ENCODE assay signal across 1 cellular context in the genomic region with DNA sequence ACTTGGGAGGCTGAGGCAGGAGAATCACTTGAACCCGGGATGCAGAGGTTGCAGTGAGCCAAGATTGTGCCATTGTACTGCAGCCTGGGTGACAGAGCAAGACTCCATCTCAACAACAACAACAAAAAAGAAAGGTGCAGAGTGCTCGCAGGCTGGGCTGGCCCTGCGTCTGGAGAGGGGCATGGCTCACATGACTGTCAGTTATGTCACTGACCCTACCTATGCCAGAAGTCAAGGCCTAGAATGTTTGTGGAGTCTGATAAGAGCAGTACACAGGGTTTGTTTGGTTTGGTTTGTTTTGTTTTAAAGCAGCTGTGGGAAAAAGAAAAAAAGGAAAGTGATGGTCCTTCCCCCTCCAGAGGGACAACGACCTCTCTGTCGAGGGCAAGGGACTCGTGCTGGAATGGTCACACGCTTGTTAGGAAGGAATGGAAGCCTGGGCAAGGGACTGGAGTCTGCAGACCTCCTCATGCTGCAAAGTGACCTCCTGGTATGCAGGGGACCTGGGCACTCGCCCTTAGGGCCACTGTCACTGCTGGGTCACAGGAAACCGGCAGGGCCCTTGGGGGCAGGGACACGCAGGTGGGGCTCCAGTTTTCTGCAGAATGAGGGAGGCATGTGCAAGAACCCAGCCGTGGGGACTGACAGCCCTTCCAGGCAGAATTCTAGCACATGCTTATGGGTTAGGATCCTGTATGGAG.
A peak's percentile ranks its signal among the peaks of the same experiment; 100 is the strongest.
TF ChIP-seq lines count a peak whose summit lies in the region.

No MANE protein-coding gene starts in this region.

TF ChIP-seq in HepG2, 621 proteins besides CTCF, POLR2A, EP300 and RAD21 (continued from another document and continues in another):
- TF ChIP-seq ZNF839 (CRISPR knock-in tag; IDR thresholded peaks at IDR 0.05; ENCODE audit: borderline replicate concordance): no peak
- TF ChIP-seq, protein P1, sequence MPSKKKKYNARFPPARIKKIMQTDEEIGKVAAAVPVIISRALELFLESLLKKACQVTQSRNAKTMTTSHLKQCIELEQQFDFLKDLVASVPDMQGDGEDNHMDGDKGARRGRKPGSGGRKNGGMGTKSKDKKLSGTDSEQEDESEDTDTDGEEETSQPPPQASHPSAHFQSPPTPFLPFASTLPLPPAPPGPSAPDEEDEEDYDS (CRISPR knock-in tag; IDR thresholded peaks at IDR 0.05): peak; percentile 58; the same call in 1 of the 2 replicates
- TF ChIP-seq MAF1 (CRISPR knock-in tag; IDR thresholded peaks at IDR 0.05; ENCODE audit: borderline replicate concordance): no peak
- TF ChIP-seq RXRA (CRISPR knock-in tag; IDR thresholded peaks at IDR 0.05): peak; percentile 100
- TF ChIP-seq STAG1 (CRISPR knock-in tag; IDR thresholded peaks at IDR 0.05): no peak; the same call in none of the 2 replicates
- peak; percentile 97; the same call in 1 of the 2 replicates for TF ChIP-seq MEIS1 (CRISPR knock-in tag; IDR thresholded peaks at IDR 0.05; ENCODE audit: borderline replicate concordance)
- peak; percentile 78; the same call in 1 of the 2 replicates for TF ChIP-seq ZNF329 (CRISPR knock-in tag; IDR thresholded peaks at IDR 0.05; ENCODE audit: low read depth)
- TF ChIP-seq ZNF235 (CRISPR knock-in tag; IDR thresholded peaks at IDR 0.05; ENCODE audit: borderline replicate concordance): no peak
- TF ChIP-seq FOXO1 (CRISPR knock-in tag; IDR thresholded peaks at IDR 0.05): peak; percentile 100
- TF ChIP-seq ZEB1 (IDR thresholded peaks at IDR 0.05; ENCODE audit: insufficient replicate concordance, low read depth): peak; percentile 93
- TF ChIP-seq TMF1 (CRISPR knock-in tag; IDR thresholded peaks at IDR 0.05; ENCODE audit: low read depth): peak; percentile 83; the same call in 1 of the 2 replicates
- TF ChIP-seq KLF11 (CRISPR knock-in tag; IDR thresholded peaks at IDR 0.05): peak; percentile 70; the same call in 1 of the 2 replicates
- peak; percentile 96 for TF ChIP-seq ZBTB26 (CRISPR knock-in tag; IDR thresholded peaks at IDR 0.05; ENCODE audit: borderline replicate concordance)
- TF ChIP-seq ZMYM2 (CRISPR knock-in tag; IDR thresholded peaks at IDR 0.05): peak; percentile 94
- no peak for TF ChIP-seq ZNF251 (CRISPR knock-in tag; IDR thresholded peaks at IDR 0.05)
- TF ChIP-seq, protein P2, sequence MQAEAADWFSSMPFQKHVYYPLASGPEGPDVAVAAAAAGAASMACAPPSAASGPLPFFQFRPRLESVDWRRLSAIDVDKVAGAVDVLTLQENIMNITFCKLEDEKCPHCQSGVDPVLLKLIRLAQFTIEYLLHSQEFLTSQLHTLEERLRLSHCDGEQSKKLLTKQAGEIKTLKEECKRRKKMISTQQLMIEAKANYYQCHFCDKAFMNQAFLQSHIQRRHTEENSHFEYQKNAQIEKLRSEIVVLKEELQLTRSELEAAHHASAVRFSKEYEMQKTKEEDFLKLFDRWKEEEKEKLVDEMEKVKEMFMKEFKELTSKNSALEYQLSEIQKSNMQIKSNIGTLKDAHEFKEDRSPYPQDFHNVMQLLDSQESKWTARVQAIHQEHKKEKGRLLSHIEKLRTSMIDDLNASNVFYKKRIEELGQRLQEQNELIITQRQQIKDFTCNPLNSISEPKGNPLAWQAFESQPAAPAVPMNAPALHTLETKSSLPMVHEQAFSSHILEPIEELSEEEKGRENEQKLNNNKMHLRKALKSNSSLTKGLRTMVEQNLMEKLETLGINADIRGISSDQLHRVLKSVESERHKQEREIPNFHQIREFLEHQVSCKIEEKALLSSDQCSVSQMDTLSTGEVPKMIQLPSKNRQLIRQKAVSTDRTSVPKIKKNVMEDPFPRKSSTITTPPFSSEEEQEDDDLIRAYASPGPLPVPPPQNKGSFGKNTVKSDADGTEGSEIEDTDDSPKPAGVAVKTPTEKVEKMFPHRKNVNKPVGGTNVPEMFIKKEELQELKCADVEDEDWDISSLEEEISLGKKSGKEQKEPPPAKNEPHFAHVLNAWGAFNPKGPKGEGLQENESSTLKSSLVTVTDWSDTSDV (CRISPR knock-in tag; IDR thresholded peaks at IDR 0.05): peak; percentile 41; the same call in 1 of the 2 replicates
- TF ChIP-seq RORA (CRISPR knock-in tag; IDR thresholded peaks at IDR 0.05): no peak
- no peak for TF ChIP-seq HNRNPK (IDR thresholded peaks at IDR 0.05; ENCODE audit: low read depth, low read length, poor library complexity, severe bottlenecking)
- peak; percentile 91 for TF ChIP-seq CSRNP1 (CRISPR knock-in tag; IDR thresholded peaks at IDR 0.05)
- TF ChIP-seq BRD4 (CRISPR knock-in tag; IDR thresholded peaks at IDR 0.05): no peak
- no peak for TF ChIP-seq CHCHD3 (CRISPR knock-in tag; IDR thresholded peaks at IDR 0.05)
- peak; percentile 65 for TF ChIP-seq ZMAT3 (CRISPR knock-in tag; conservative IDR thresholded peaks at IDR 0.05)
- TF ChIP-seq NFKB2 (CRISPR knock-in tag; IDR thresholded peaks at IDR 0.05; ENCODE audit: borderline replicate concordance): peak; percentile 67; the same call in 1 of the 2 replicates
- peak; percentile 76; the same call in 1 of the 2 replicates for TF ChIP-seq BATF2 (CRISPR knock-in tag; IDR thresholded peaks at IDR 0.05)
- peak; percentile 78; the same call in 1 of the 2 replicates for TF ChIP-seq ZNF703 (CRISPR knock-in tag; IDR thresholded peaks at IDR 0.05; ENCODE audit: borderline replicate concordance)
- TF ChIP-seq TOE1 (CRISPR knock-in tag; IDR thresholded peaks at IDR 0.05): peak; percentile 94
- peak; percentile 98 for TF ChIP-seq HNF4A (CRISPR knock-in tag; IDR thresholded peaks at IDR 0.05)
- no peak for TF ChIP-seq SATB2 (CRISPR knock-in tag; IDR thresholded peaks at IDR 0.05)
- 0 out of 2 replicates have a peak, but pooled peaks have one; percentile 58 for TF ChIP-seq ZNF615 (CRISPR knock-in tag; IDR thresholded peaks at IDR 0.05; ENCODE audit: borderline replicate concordance)
- TF ChIP-seq HMGXB4 (CRISPR knock-in tag; IDR thresholded peaks at IDR 0.05; ENCODE audit: borderline replicate concordance in 1 of 2, low read depth in 1 of 2): peak; percentile 78 to 92
- TF ChIP-seq ZNF709 (CRISPR knock-in tag; IDR thresholded peaks at IDR 0.05): peak; percentile 73; the same call in 1 of the 2 replicates
- TF ChIP-seq KDM2A (CRISPR knock-in tag; IDR thresholded peaks at IDR 0.05; ENCODE audit: borderline replicate concordance, low read depth): peak; percentile 78; the same call in 1 of the 2 replicates
- TF ChIP-seq POGZ (CRISPR knock-in tag; IDR thresholded peaks at IDR 0.05): peak; percentile 71; the same call in 1 of the 2 replicates
- TF ChIP-seq ZNF263 (CRISPR knock-in tag; IDR thresholded peaks at IDR 0.05): peak; percentile 58; the same call in 1 of the 2 replicates
- peak; percentile 91 for TF ChIP-seq FOSL2 (CRISPR knock-in tag; IDR thresholded peaks at IDR 0.05)
- peak; percentile 97; the same call in 1 of the 2 replicates for TF ChIP-seq KDM3A (CRISPR knock-in tag; IDR thresholded peaks at IDR 0.05; ENCODE audit: low read depth)
- TF ChIP-seq ZNF746 (CRISPR knock-in tag; IDR thresholded peaks at IDR 0.05): peak; percentile 99
- TF ChIP-seq ZNF143 (CRISPR knock-in tag; IDR thresholded peaks at IDR 0.05): peak; percentile 67
- peak; percentile 89 for TF ChIP-seq SNAPC2 (CRISPR knock-in tag; IDR thresholded peaks at IDR 0.05)
- TF ChIP-seq NR2F6 (IDR thresholded peaks at IDR 0.05): peak; percentile 99
- peak; percentile 100 for TF ChIP-seq NR2F6 (CRISPR knock-in tag; IDR thresholded peaks at IDR 0.05)
- peak; percentile 55; the same call in 1 of the 2 replicates for TF ChIP-seq ONECUT2 (CRISPR knock-in tag; IDR thresholded peaks at IDR 0.05)
- TF ChIP-seq ZNF460 (CRISPR knock-in tag; IDR thresholded peaks at IDR 0.05; ENCODE audit: borderline replicate concordance): peak; percentile 86; the same call in 1 of the 2 replicates
- TF ChIP-seq, protein P3, sequence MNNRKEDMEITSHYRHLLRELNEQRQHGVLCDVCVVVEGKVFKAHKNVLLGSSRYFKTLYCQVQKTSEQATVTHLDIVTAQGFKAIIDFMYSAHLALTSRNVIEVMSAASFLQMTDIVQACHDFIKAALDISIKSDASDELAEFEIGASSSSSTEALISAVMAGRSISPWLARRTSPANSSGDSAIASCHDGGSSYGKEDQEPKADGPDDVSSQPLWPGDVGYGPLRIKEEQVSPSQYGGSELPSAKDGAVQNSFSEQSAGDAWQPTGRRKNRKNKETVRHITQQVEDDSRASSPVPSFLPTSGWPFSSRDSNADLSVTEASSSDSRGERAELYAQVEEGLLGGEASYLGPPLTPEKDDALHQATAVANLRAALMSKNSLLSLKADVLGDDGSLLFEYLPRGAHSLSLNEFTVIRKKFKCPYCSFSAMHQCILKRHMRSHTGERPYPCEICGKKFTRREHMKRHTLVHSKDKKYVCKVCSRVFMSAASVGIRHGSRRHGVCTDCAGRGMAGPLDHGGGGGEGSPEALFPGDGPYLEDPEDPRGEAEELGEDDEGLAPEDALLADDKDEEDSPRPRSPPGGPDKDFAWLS (CRISPR knock-in tag; IDR thresholded peaks at IDR 0.05; ENCODE audit: borderline replicate concordance): no peak
- peak; percentile 80 for TF ChIP-seq ZNF781 (CRISPR knock-in tag; IDR thresholded peaks at IDR 0.05; ENCODE audit: borderline replicate concordance, not compliant biosample characterization)
- peak; percentile 83; the same call in 1 of the 2 replicates for TF ChIP-seq ZNF547 (CRISPR knock-in tag; IDR thresholded peaks at IDR 0.05)
- TF ChIP-seq HDAC6 (IDR thresholded peaks at IDR 0.05; ENCODE audit: low read depth, low read length): no peak
- peak; percentile 99 for TF ChIP-seq SMAD3 (CRISPR knock-in tag; IDR thresholded peaks at IDR 0.05)
- TF ChIP-seq, protein P4, sequence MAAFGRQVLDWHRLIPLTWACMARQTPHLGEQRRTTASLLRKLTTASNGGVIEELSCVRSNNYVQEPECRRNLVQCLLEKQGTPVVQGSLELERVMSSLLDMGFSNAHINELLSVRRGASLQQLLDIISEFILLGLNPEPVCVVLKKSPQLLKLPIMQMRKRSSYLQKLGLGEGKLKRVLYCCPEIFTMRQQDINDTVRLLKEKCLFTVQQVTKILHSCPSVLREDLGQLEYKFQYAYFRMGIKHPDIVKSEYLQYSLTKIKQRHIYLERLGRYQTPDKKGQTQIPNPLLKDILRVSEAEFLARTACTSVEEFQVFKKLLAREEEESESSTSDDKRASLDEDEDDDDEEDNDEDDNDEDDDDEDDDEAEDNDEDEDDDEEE (CRISPR knock-in tag; IDR thresholded peaks at IDR 0.05): no peak
- TF ChIP-seq IRX3 (CRISPR knock-in tag; IDR thresholded peaks at IDR 0.05; ENCODE audit: borderline replicate concordance, low read depth): peak; percentile 92; the same call in 1 of the 2 replicates
- TF ChIP-seq, protein P5, sequence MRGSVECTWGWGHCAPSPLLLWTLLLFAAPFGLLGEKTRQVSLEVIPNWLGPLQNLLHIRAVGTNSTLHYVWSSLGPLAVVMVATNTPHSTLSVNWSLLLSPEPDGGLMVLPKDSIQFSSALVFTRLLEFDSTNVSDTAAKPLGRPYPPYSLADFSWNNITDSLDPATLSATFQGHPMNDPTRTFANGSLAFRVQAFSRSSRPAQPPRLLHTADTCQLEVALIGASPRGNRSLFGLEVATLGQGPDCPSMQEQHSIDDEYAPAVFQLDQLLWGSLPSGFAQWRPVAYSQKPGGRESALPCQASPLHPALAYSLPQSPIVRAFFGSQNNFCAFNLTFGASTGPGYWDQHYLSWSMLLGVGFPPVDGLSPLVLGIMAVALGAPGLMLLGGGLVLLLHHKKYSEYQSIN (CRISPR knock-in tag; IDR thresholded peaks at IDR 0.05; ENCODE audit: borderline replicate concordance): no peak
- TF ChIP-seq ATF7 (IDR thresholded peaks at IDR 0.05): peak; percentile 41; the same call in 1 of the 2 replicates
- peak; percentile 72 for TF ChIP-seq ATF7 (CRISPR knock-in tag; IDR thresholded peaks at IDR 0.05)
- TF ChIP-seq MLX (CRISPR knock-in tag; IDR thresholded peaks at IDR 0.05): peak; percentile 97
- no peak for TF ChIP-seq ZNF570 (CRISPR knock-in tag; IDR thresholded peaks at IDR 0.05; ENCODE audit: borderline replicate concordance)
- peak; percentile 96 for TF ChIP-seq TEAD3 (CRISPR knock-in tag; optimal IDR thresholded peaks at IDR 0.05; ENCODE audit: borderline replicate concordance)
